14 cellular contexts compared by ENCODE assay signal in the genomic region with DNA sequence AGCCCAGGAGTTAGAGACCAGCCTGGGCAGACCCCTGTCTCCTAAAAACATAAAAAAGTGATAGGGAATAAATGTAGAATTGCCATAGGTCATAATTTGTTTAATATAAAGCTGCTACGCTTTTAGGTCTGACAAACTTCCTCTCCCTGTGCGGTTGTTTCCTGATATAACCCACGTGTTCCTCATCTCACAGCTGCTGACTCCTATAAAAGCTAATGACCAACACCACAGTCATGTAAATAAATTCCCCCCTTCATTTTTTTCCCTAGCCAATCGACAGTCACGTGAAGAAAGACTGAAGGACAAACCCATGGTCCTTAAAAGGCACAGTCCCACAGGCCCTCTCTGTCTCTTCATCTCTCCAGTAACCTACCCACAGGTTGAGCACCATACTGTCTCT. TPM values are rescaled to one million over a fixed set of nuclear protein-coding genes. Genes with fewer than 3 reads are reported as not detected.
DNase-seq lines count a peak whose midpoint lies in the region; ATAC-seq and TF ChIP-seq lines count a peak whose summit lies in the region.
"Had no signal": no experiment of that assay in that cellular context is flagged by ENCODE, and none has a peak within 500 bp of the region (broad histone marks: within the 10 kb centered on the region; RNA-seq: fewer than 3 reads in every experiment).

No MANE protein-coding gene starts in this region.

- H3K27me3 ChIP-seq in A673 (replicated peaks; ENCODE audit: insufficient read depth, low read depth, low read length, poor library complexity): no peaks in the 10 kb centered on the region
- H3K27me3 ChIP-seq in CD8-positive, alpha-beta memory T cell (ENCODE audit: insufficient read depth, low read length, poor library complexity, severe bottlenecking): no peaks in the 10 kb centered on the region
- H3K27me3 ChIP-seq: cardiac muscle cell, neural progenitor cell had no signal

- no peak for ATAC-seq in memory B cell (ENCODE audit: low read depth)
- ATAC-seq in GM18520 (IDR thresholded peaks at IDR 0.05; ENCODE audit: unreplicated experiment): no peak

- no TSS peak for BruUV-seq in A673 (replicated peaks; lab: Mats Ljungman, UMichigan)

- H3K27ac ChIP-seq in A673 (ENCODE audit: low read depth, low read length, poor library complexity, severe bottlenecking) (no peak overlapping the region), VCaP (peak overlapping the region; percentile 68)
- H3K27ac ChIP-seq in CD8-positive, alpha-beta memory T cell (ENCODE audit: low read depth, low read length): no peak overlapping the region
- H3K27ac ChIP-seq: cardiac muscle cell, neural progenitor cell had no signal

- no peaks in the 10 kb centered on the region for H3K4me1 ChIP-seq in A673 (ENCODE audit: insufficient read depth, low read length, poor library complexity, severe bottlenecking)
- H3K4me1 ChIP-seq in CD8-positive, alpha-beta memory T cell (ENCODE audit: insufficient read depth, low read length): no peaks in the 10 kb centered on the region
- H3K4me1 ChIP-seq: neural progenitor cell had no signal

- peaks cover 17 to 20% (median 19%) of the 10 kb centered on the region in 3 donors for H3K4me1 Mint-ChIP-seq in CD8-positive, alpha-beta memory T cell
- peaks cover 4% of the 10 kb centered on the region for H3K4me1 Mint-ChIP-seq in memory B cell
- H3K4me1 Mint-ChIP-seq: neural progenitor cell had no signal

- TF ChIP-seq CTCF in A673 (conservative IDR thresholded peaks at IDR 0.05; ENCODE audit: low read depth, low read length) (no peak), VCaP (conservative IDR thresholded peaks at IDR 0.05) (no peak)

- peaks cover 8 to 49% (median 49%) of the 10 kb centered on the region in 3 donors for H3K36me3 Mint-ChIP-seq in CD8-positive, alpha-beta memory T cell
- peaks cover 21% of the 10 kb centered on the region for H3K36me3 Mint-ChIP-seq in memory B cell

- DNase-seq in A673 (ENCODE audit: low spot score): peak; percentile 4
- DNase-seq in CD8-positive, alpha-beta memory T cell: no peak
- no peak for DNase-seq in memory B cell (ENCODE audit: low spot score in 2 of 2)
- no peak for DNase-seq in germinal center (ENCODE audit: low spot score)
- DNase-seq in DMS114 treated with DMSO at 0.1 percent for 48 hours (lab: John Stamatoyannopoulos, UW; ENCODE audit: unreplicated experiment): no peak
- no peak for DNase-seq in iPS-NIHi7 (ENCODE audit: extremely low spot score)
- DNase-seq: activated CD8-positive, alpha-beta memory T cell treated with anti-CD3 and anti-CD28 coated beads for 24 hours; COR-L47; NCI-H146; stimulated activated CD4-positive, alpha-beta T cell treated with anti-CD3 and anti-CD28 coated beads, Interleukin-12 subunit alpha, Interleukin-12 subunit beta, amount 100 ng/mL, for 4 hours had no signal

- intact Hi-C loops in A673 (cut with micrococcal nuclease; ENCODE audit: unreplicated experiment): no loop called here

- peak overlapping the region in 6 of 7 donors; percentile 6 to 70 (median 50) for H3K4me3 Mint-ChIP-seq in CD8-positive, alpha-beta memory T cell
- peak overlapping the region; percentile 54 for H3K4me3 Mint-ChIP-seq in memory B cell
- H3K4me3 Mint-ChIP-seq: neural progenitor cell had no signal

- no peak overlapping the region for H3K27ac Mint-ChIP-seq in CD8-positive, alpha-beta memory T cell
- no peak overlapping the region for H3K27ac Mint-ChIP-seq in memory B cell
- H3K27ac Mint-ChIP-seq: neural progenitor cell had no signal

- POLR2A ChIA-PET in A673 (lab: Charles Lee; ENCODE audit: low non-redundant PET): no interaction called here
- POLR2A ChIA-PET in CD8-positive, alpha-beta memory T cell (lab: Charles Lee): no interaction called here

- H3K4me3 ChIP-seq in A673 (ENCODE audit: low read depth, low read length, poor library complexity, severe bottlenecking): no peak overlapping the region
- H3K4me3 ChIP-seq in CD8-positive, alpha-beta memory T cell (ENCODE audit: low read length): peak overlapping the region; percentile 55
- H3K4me3 ChIP-seq: cardiac muscle cell, neural progenitor cell had no signal

- H3K9me3 Mint-ChIP-seq in CD8-positive, alpha-beta memory T cell: peaks cover 52 to 97% (median 91%) of the 10 kb centered on the region in 5 donors
- peaks cover 22% of the 10 kb centered on the region for H3K9me3 Mint-ChIP-seq in memory B cell

- CTCF ChIA-PET in A673 (lab: Charles Lee): no interaction called here
- CTCF ChIA-PET in CD8-positive, alpha-beta memory T cell (lab: Charles Lee): no interaction called here

- H3K36me3 ChIP-seq in A673 (ENCODE audit: insufficient read depth, low read length, poor library complexity, severe bottlenecking): peaks cover 11% of the 10 kb centered on the region
- H3K36me3 ChIP-seq in CD8-positive, alpha-beta memory T cell (ENCODE audit: insufficient read depth, low read length): peaks cover 9% of the 10 kb centered on the region

- peaks cover 60% of the 10 kb centered on the region for H3K9me3 ChIP-seq in A673 (ENCODE audit: low read depth, low read length, poor library complexity, severe bottlenecking)
- H3K9me3 ChIP-seq in CD8-positive, alpha-beta memory T cell (ENCODE audit: low read length): peaks cover 53% of the 10 kb centered on the region

- peaks cover 0 to 9% of the 10 kb centered on the region in 2 donors for H3K27me3 Mint-ChIP-seq in CD8-positive, alpha-beta memory T cell
- H3K27me3 Mint-ChIP-seq in memory B cell: no peaks in the 10 kb centered on the region

RNA-seq across cellular contexts. Expression of a gene that starts 27.5 kb away (rescaled TPM):
- total RNA-seq in A673 (2021): 17.8 and 25.6 TPM in 2 replicates
- total RNA-seq in CD8-positive, alpha-beta memory T cell: 10 to 100 TPM; 34.7 to 35.6 TPM
- polyA plus RNA-seq in CD8-positive, alpha-beta memory T cell: 18.6 TPM

RNA-seq across cellular contexts. Expression of a gene that starts 45.0 kb away (rescaled TPM):
- 2.7 and 3.8 TPM in 2 replicates for total RNA-seq in A673 (2021)
- total RNA-seq in CD8-positive, alpha-beta memory T cell: under 1 TPM; 0.13 to 0.72 TPM
- polyA plus RNA-seq in CD8-positive, alpha-beta memory T cell: 0.63 TPM
